8 cellular contexts compared by ENCODE assay signal in the genomic region with DNA sequence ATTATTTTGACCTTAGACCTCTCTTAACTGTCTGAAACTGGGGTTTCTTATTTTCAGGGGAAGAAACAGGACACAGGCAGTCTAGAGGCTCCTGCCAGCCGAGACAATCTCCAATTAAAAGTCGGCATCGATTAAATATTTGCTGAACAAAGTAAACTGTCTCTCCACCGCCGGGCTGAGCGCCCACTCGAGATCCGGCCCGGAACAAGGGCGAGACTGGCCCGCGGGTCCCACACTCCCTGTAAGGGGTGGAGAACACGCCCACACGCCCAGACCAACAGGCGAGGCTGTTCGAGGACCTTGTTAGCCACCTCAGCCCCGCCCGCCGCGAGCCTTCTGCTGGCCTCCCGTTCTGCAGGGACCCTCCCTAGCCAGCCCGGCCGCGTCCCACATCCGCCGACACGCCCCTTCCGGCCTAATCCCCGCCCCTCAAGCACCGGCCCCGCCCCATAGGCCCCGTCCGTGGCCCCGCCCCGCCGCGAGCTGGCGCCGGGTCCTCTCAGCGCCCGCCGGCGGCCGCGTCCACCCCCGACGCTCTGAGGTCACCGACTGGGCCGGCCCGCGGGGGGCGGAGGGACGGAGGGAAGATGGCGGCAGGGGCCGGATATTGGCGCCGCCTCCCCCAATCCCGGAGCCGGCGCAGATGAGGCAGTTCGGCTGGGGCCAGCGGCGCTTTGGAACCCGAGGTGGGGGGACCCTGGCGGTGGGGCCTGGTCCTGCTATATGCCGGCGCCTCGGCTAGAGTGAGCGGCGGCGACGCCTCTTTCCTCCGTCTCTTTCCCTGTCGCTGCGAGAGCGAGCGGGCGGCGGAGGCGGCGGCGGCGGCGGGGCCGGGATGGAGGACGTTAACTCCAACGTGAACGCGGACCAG.
A peak's percentile ranks its signal among the peaks of the same experiment; 100 is the strongest.
DNase-seq lines count a peak whose midpoint lies in the region; ATAC-seq and TF ChIP-seq lines count a peak whose summit lies in the region.

Gene SLAIN2, plus strand, starts transcription at position 625 of the 871 bp plus-strand sequence. Its CDS starts 211 bp downstream, at position 836.

- no peaks in the 10 kb centered on the region for H3K9me3 Mint-ChIP-seq in central memory CD8-positive, alpha-beta T cell

- H3K4me3 Mint-ChIP-seq in central memory CD8-positive, alpha-beta T cell = peak within 1 kb of the TSS; percentile 90

- TF ChIP-seq CTCF in AG10803 (conservative IDR thresholded peaks at IDR 0.05; ENCODE audit: low read length) = peak; percentile 35

- peak within 1 kb of the TSS; percentile 93 for H3K27ac Mint-ChIP-seq in central memory CD8-positive, alpha-beta T cell (ENCODE audit: low read depth)

- peaks cover 9% of the 10 kb centered on the region for H3K36me3 Mint-ChIP-seq in central memory CD8-positive, alpha-beta T cell (ENCODE audit: insufficient read depth)

- H3K4me1 Mint-ChIP-seq in central memory CD8-positive, alpha-beta T cell = peaks cover 49% of the 10 kb centered on the region

- DNase-seq in AG10803 (ENCODE audit: low read depth) = peak; percentile 98
- DNase-seq in NCI-H345 treated with DMSO at 0.1 percent for 48 hours (lab: John Stamatoyannopoulos, UW; ENCODE audit: unreplicated experiment) = peak; percentile 65
- peak; percentile 95 for DNase-seq in activated CD4-positive, CD25-positive, alpha-beta regulatory T cell treated with anti-CD3 and anti-CD28 coated beads, Interleukin-2, amount 50 U/mL, for 16 hours (ENCODE audit: low read depth, low spot score)
- DNase-seq in central memory CD8-positive, alpha-beta T cell (ENCODE audit: low spot score in 2 of 2) = peak; percentile 97 to 100
- DNase-seq in iris pigment epithelial cell (ENCODE audit: low read depth) = peak; percentile 99
- peak; percentile 99 for DNase-seq in stimulated activated CD4-positive, alpha-beta T cell treated with anti-CD3 and anti-CD28 coated beads, Interleukin-12 subunit alpha, Interleukin-12 subunit beta, amount 100 ng/mL, for 4 hours

- ATAC-seq in GM19023 (IDR thresholded peaks at IDR 0.05; ENCODE audit: unreplicated experiment) (peak; percentile 90), HG03280 (IDR thresholded peaks at IDR 0.05; ENCODE audit: unreplicated experiment) (peak; percentile 89)
- ATAC-seq in central memory CD8-positive, alpha-beta T cell (replicated peaks; ENCODE audit: extremely low read depth, poor library complexity, severe bottlenecking) = peak; percentile 84

- H3K4me3 ChIP-seq in AG10803 (ENCODE audit: low read length) = peak within 1 kb of the TSS; percentile 84

- H3K27me3 Mint-ChIP-seq in central memory CD8-positive, alpha-beta T cell = no peaks in the 10 kb centered on the region

Comparison
In these comparisons a context has a peak if more than half of its experiments do, and no peak if none do; other contexts are left out.
1. Peak in every context shown above with its lines: DNase-seq, ATAC-seq and H3K4me3 ChIP-seq.